23 cellular contexts compared by ENCODE assay signal in the genomic region with DNA sequence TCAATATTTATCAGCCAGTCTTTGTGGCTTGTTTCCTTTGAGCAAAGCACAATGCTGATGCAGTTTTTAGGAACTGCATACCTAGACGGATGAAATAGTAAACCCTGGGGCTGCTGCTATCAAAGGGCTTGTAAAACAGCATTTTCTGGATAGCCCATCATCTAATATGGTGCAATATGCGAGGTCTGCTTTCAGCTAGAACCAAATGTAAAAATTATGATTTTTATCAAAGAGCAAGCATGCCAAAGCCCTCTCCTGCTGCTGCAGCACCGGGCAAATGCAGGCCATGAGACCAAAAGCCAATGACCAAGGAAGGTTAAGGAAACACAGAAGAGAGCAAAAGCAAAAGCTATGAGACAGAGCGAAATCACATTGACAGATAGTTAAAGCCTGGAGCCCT.
"Had no signal": no experiment of that assay in that cellular context is flagged by ENCODE, and none has a peak within 500 bp of the region (broad histone marks: within the 10 kb centered on the region; RNA-seq: fewer than 3 reads in every experiment).

No MANE protein-coding gene starts in this region.

- ATAC-seq: effector memory CD8-positive, alpha-beta T cell; esophagus mucosa; gastrocnemius medialis; heart right ventricle; left cardiac atrium; left lung; left ventricle myocardium superior; lower lobe of right lung; mucosa of descending colon had no signal

- H3K4me1 ChIP-seq: colonic mucosa, esophagus squamous epithelium, heart right ventricle, left lung, lower lobe of right lung had no signal

- H3K4me3 ChIP-seq: colonic mucosa, esophagus squamous epithelium, gastrocnemius medialis, heart right ventricle, left lung, lower lobe of right lung, mucosa of descending colon had no signal

- H3K27me3 ChIP-seq: colonic mucosa, esophagus squamous epithelium, gastrocnemius medialis, left lung had no signal

- DNase-seq: colonic mucosa; cortex of kidney; effector CD8-positive, alpha-beta T cell; effector memory CD8-positive, alpha-beta T cell; endodermal cell; erythroblast; esophagus squamous epithelium; foreskin fibroblast; foreskin melanocyte; gastrocnemius medialis; glutamatergic neuron; head of caudate nucleus; heart right ventricle; hippocampal formation; left cardiac atrium; left lung; left ventricle myocardium superior; lower lobe of right lung; mesenchymal stem cell; mucosa of descending colon; naive B cell had no signal

- H3K36me3 ChIP-seq: colonic mucosa, esophagus squamous epithelium, gastrocnemius medialis, heart right ventricle, left lung, lower lobe of right lung had no signal

- H3K9me3 ChIP-seq: colonic mucosa, esophagus squamous epithelium, gastrocnemius medialis, heart right ventricle, left lung, lower lobe of right lung, mucosa of descending colon had no signal

- H3K27ac ChIP-seq: colonic mucosa, epithelial cell of prostate, esophagus squamous epithelium, gastrocnemius medialis, heart right ventricle, left lung, lower lobe of right lung had no signal
